In genomic region chr2:188245230-188245629, GRCh38 we compare ENCODE assay signal across 13 cellular contexts. TPM values are rescaled to one million over a fixed set of nuclear protein-coding genes. Genes with fewer than 3 reads are reported as not detected.
"Had no signal": no experiment of that assay in that cellular context is flagged by ENCODE, and none has a peak within 500 bp of the region (broad histone marks: within the 10 kb centered on the region; RNA-seq: fewer than 3 reads in every experiment).

No MANE protein-coding gene starts in this region.

- H3K4me3 ChIP-seq: ascending aorta, cardiac muscle cell, esophagus squamous epithelium, lung, pancreas, thoracic aorta had no signal

- H3K4me1 Mint-ChIP-seq: naive B cell; stimulated activated effector memory CD8-positive, alpha-beta T cell treated with anti-CD3 and anti-CD28 coated beads, Interleukin-12 subunit alpha, Interleukin-12 subunit beta, amount 100 ng/mL, for 72 hours had no signal

- H3K4me3 Mint-ChIP-seq: activated naive CD4-positive, alpha-beta T cell treated with anti-CD3 and anti-CD28 coated beads for 36 hours; naive B cell; stimulated activated effector memory CD8-positive, alpha-beta T cell treated with anti-CD3 and anti-CD28 coated beads, Interleukin-12 subunit alpha, Interleukin-12 subunit beta, amount 100 ng/mL, for 72 hours had no signal

- H3K27ac ChIP-seq: ascending aorta, cardiac muscle cell, esophagus squamous epithelium, pancreas, thoracic aorta had no signal

- H3K9me3 ChIP-seq: ascending aorta, esophagus squamous epithelium, pancreas, thoracic aorta had no signal

- H3K36me3 ChIP-seq: ascending aorta, cardiac muscle cell, esophagus squamous epithelium, pancreas, thoracic aorta had no signal

- H3K36me3 Mint-ChIP-seq: naive B cell; stimulated activated effector memory CD8-positive, alpha-beta T cell treated with anti-CD3 and anti-CD28 coated beads, Interleukin-12 subunit alpha, Interleukin-12 subunit beta, amount 100 ng/mL, for 72 hours had no signal

- H3K4me1 ChIP-seq: ascending aorta, esophagus squamous epithelium, pancreas had no signal

- DNase-seq: activated naive CD4-positive, alpha-beta T cell treated with anti-CD3 and anti-CD28 coated beads for 36 hours; activated T-cell treated with anti-CD3 and anti-CD28 coated beads for 4 hours; esophagus squamous epithelium; left cardiac atrium; naive B cell; pancreas; stimulated activated CD4-positive, alpha-beta T cell treated with anti-CD3 and anti-CD28 coated beads, Interleukin-1b, Interleukin-23, amount 100 ng/mL, for 48 hours had no signal

- H3K27ac Mint-ChIP-seq: activated naive CD4-positive, alpha-beta T cell treated with anti-CD3 and anti-CD28 coated beads for 36 hours; naive B cell; stimulated activated effector memory CD8-positive, alpha-beta T cell treated with anti-CD3 and anti-CD28 coated beads, Interleukin-12 subunit alpha, Interleukin-12 subunit beta, amount 100 ng/mL, for 72 hours had no signal

- H3K27me3 Mint-ChIP-seq: naive B cell had no signal

- H3K27me3 ChIP-seq: ascending aorta, cardiac muscle cell, esophagus squamous epithelium, pancreas had no signal

- ATAC-seq: activated CD4-positive, CD25-positive, alpha-beta regulatory T cell treated with anti-CD3 and anti-CD28 coated beads, Interleukin-2, amount 50 U/mL, for 24 hours; left cardiac atrium; pancreas; stimulated activated effector memory CD8-positive, alpha-beta T cell treated with anti-CD3 and anti-CD28 coated beads, Interleukin-12 subunit alpha, Interleukin-12 subunit beta, amount 100 ng/mL, for 72 hours had no signal

RNA-seq across cellular contexts. Expression of gene GULP1, which starts 46.4 kb away (rescaled TPM):
- total RNA-seq: activated naive CD4-positive, alpha-beta T cell treated with anti-CD3 and anti-CD28 coated beads for 36 hours had no signal
